In the genomic region with DNA sequence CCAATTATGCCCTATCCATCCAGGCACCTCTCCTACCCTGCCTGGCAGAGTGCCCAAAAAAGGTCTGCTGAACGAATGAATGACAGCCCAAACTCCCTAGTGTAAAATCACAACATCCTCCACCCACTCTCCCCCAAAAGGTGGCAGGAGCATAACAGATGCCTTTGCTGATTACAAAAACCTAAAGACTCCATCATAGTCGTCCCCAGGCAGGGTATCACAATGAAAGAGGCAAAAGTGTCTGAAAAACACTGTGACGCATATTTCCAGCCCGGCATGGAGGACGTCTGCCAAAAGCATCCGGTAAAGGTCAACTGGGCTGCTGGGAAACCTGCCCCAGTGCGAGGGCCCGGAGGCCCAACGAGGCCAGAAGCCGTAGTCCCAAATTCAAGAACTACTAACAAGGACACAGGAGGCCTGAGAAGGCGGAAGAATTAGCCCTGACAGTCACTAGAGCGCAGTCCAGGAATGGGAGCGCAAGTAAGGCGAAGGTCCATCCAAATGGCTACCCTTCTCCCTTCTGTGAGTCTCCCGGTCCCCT, we compare ENCODE assay signal across 1 cellular context.
TF ChIP-seq lines count a peak whose summit lies in the region.

No MANE protein-coding gene starts in this region.

TF ChIP-seq in A549, 52 proteins besides CTCF, POLR2A, EP300 and RAD21 (continued from another document):
- TF ChIP-seq, protein P1, sequence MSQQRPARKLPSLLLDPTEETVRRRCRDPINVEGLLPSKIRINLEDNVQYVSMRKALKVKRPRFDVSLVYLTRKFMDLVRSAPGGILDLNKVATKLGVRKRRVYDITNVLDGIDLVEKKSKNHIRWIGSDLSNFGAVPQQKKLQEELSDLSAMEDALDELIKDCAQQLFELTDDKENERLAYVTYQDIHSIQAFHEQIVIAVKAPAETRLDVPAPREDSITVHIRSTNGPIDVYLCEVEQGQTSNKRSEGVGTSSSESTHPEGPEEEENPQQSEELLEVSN (IDR thresholded peaks at IDR 0.05; ENCODE audit: borderline replicate concordance, low read depth) = no peak
- TF ChIP-seq BHLHE40 (IDR thresholded peaks at IDR 0.05; ENCODE audit: low read depth, low read length) (no peak), HEYL (CRISPR knock-in tag; IDR thresholded peaks at IDR 0.05) (no peak), CBX2 (IDR thresholded peaks at IDR 0.05; ENCODE audit: borderline replicate concordance, low read depth) (no peak)
